ENCODE assay signal across 8 cellular contexts in genomic region chrX:54439967-54440871, GRCh38. TPM values are rescaled to one million over a fixed set of nuclear protein-coding genes. Genes with fewer than 3 reads are reported as not detected.
DNase-seq lines count a peak whose midpoint lies in the region; ATAC-seq and TF ChIP-seq lines count a peak whose summit lies in the region.

TSS of gene TSR2 (plus strand) at chrX:54440404. CDS start at chrX:54440422, 18 bp downstream.

- intact Hi-C loops in transverse colon (cut with DNase I; ENCODE audit: low total_unique reads), result no loop called here

- no peaks in the 10 kb centered on the region for H4K20me1 ChIP-seq in SU-DHL-6 (ENCODE audit: low read depth, low read length)

- H3K4me1 ChIP-seq in cardiac muscle cell (ENCODE audit: low read depth), result peaks cover 3% of the 10 kb centered on the region
- H3K4me1 ChIP-seq in transverse colon, result peaks cover 0 to 12% (median 3%) of the 10 kb centered on the region in 4 donors

- DNase-seq in NCI-H1105 treated with DMSO at 0.1 percent for 48 hours (lab: John Stamatoyannopoulos, UW), result peak; percentile 83
- DNase-seq in activated naive CD8-positive, alpha-beta T cell treated with anti-CD3 and anti-CD28 coated beads, Interleukin-2, amount 50 U/mL, for 16 hours (ENCODE audit: low read depth, low spot score), result peak; percentile 23
- peak; percentile 84 to 90 for DNase-seq in cardiac muscle cell (ENCODE audit: low read depth in 1 of 2, low spot score in 1 of 2)
- DNase-seq in pons (ENCODE audit: low spot score), result peak; percentile 81
- peak; percentile 83 for DNase-seq in transverse colon

- WGBS in transverse colon (ENCODE audit: low coverage in 1 of 2), 2 donors, result 44% methylated on average over 40 of the region's 40 CpGs; no CpG with 5 or more reads in 1 of the 2 donors

- H3K27ac ChIP-seq in SU-DHL-6 (ENCODE audit: low read depth, low read length), result no peak within 1 kb of the TSS
- peak within 1 kb of the TSS; percentile 35 for H3K27ac ChIP-seq in cardiac muscle cell
- peak within 1 kb of the TSS; percentile 57 to 81 (median 72) for H3K27ac ChIP-seq in transverse colon

- in situ Hi-C loops in transverse colon (cut with MboI; ENCODE audit: low pct_ligation_motif_present in 1 of 4, low pct_unique_long_range_greater_than_20kb in 1 of 4, low sequenced_read_pairs in 3 of 4), result loop anchor here in 1 of 4 donors (25.0 kb wide), 1 partner anchor 372 kb away; the partner anchor contains the start of gene MAGED2

- H3K4me2 ChIP-seq in SU-DHL-6 (ENCODE audit: low read depth, low read length, poor library complexity, severe bottlenecking), result peak within 1 kb of the TSS; percentile 89

- H3K4me3 ChIP-seq in GM12875 (ENCODE audit: low read depth, low read length) (peak within 1 kb of the TSS; percentile 68), SU-DHL-6 (ENCODE audit: insufficient read depth, low read length, poor library complexity, severe bottlenecking) (peak within 1 kb of the TSS; percentile 95), cardiac muscle cell (peak within 1 kb of the TSS; percentile 90), transverse colon (peak within 1 kb of the TSS; percentile 57 to 90 (median 77))

- no peaks in the 10 kb centered on the region for H3K9me2 ChIP-seq in SU-DHL-6 (replicated peaks; ENCODE audit: insufficient read depth, low read length)

- TF ChIP-seq EP300 in transverse colon (IDR thresholded peaks at IDR 0.05; ENCODE audit: low read depth), result no peak

- H3F3A ChIP-seq in SU-DHL-6 (ENCODE audit: insufficient read depth), result no peaks in the 10 kb centered on the region

- peak; percentile 98 for ATAC-seq in HG02759 (IDR thresholded peaks at IDR 0.05; ENCODE audit: unreplicated experiment)

- H3K79me2 ChIP-seq in SU-DHL-6 (ENCODE audit: insufficient read depth, low read length), result peaks cover 31% of the 10 kb centered on the region

- H3K36me3 ChIP-seq in SU-DHL-6 (ENCODE audit: low read length), result no peaks in the 10 kb centered on the region
- no peaks in the 10 kb centered on the region for H3K36me3 ChIP-seq in cardiac muscle cell
- no peaks in the 10 kb centered on the region for H3K36me3 ChIP-seq in transverse colon

- H3K27me3 ChIP-seq in SU-DHL-6 (ENCODE audit: low read length) (no peaks in the 10 kb centered on the region), cardiac muscle cell (no peaks in the 10 kb centered on the region), transverse colon (no peaks in the 10 kb centered on the region)

- H3K9me3 ChIP-seq in SU-DHL-6 (ENCODE audit: insufficient read depth, low read length) (no peaks in the 10 kb centered on the region), cardiac muscle cell (ENCODE audit: low read depth) (no peaks in the 10 kb centered on the region), transverse colon (no peaks in the 10 kb centered on the region)

- peak within 1 kb of the TSS; percentile 92 for H3K9ac ChIP-seq in SU-DHL-6 (ENCODE audit: low read length)

- TF ChIP-seq CTCF in GM12875 (IDR thresholded peaks at IDR 0.05; ENCODE audit: borderline replicate concordance, insufficient read depth, low read depth, low read length), result no peak
- no peak for TF ChIP-seq CTCF in SU-DHL-6 (IDR thresholded peaks at IDR 0.05; ENCODE audit: insufficient read depth, low read length, poor library complexity, severe bottlenecking)
- TF ChIP-seq CTCF in cardiac muscle cell (IDR thresholded peaks at IDR 0.05; ENCODE audit: low read depth, low read length), result peak; percentile 40
- TF ChIP-seq CTCF in transverse colon (IDR thresholded peaks at IDR 0.05), result no peak

- H2AFZ ChIP-seq in SU-DHL-6 (ENCODE audit: low read depth, low read length, severe bottlenecking), result peak within 1 kb of the TSS; percentile 88

- peak; percentile 58 for TF ChIP-seq POLR2A in transverse colon (IDR thresholded peaks at IDR 0.05)

RNA-seq across cellular contexts. Expression of gene TSR2, which starts in this region (rescaled TPM):
- total RNA-seq in cardiac muscle cell (30.0 and 33.6 TPM in 2 replicates), transverse colon (10 to 100 TPM in 3 of 4 donors, 1 to 10 TPM in 1; 7.6 to 18.1 (median 17.9) TPM)
- polyA plus RNA-seq in cardiac muscle cell, result 68.9 and 91.5 TPM in 2 replicates

Comparison
In these comparisons a context has a peak if more than half of its experiments do, and no peak if none do; other contexts are left out.
1. DNase-seq: peak in every context shown above with its lines; median percentile 87 in cardiac muscle cell; 83 in NCI-H1105 treated with DMSO at 0.1 percent for 48 hours; 83 in transverse colon; 81 in pons; 23 in activated naive CD8-positive, alpha-beta T cell treated with anti-CD3 and anti-CD28 coated beads, Interleukin-2, amount 50 U/mL, for 16 hours.